10 cellular contexts compared by ENCODE assay signal in genomic region chr15:90419202-90419601, GRCh38. TPM values are rescaled to one million over a fixed set of nuclear protein-coding genes. Genes with fewer than 3 reads are reported as not detected.
DNase-seq lines count a peak whose midpoint lies in the region; ATAC-seq and TF ChIP-seq lines count a peak whose summit lies in the region.
"Had no signal": no experiment of that assay in that cellular context is flagged by ENCODE, and none has a peak within 500 bp of the region (broad histone marks: within the 10 kb centered on the region; RNA-seq: fewer than 3 reads in every experiment).

No MANE protein-coding gene starts in this region.

- H3K9me3 ChIP-seq in SJSA1 (replicated peaks) (no peaks in the 10 kb centered on the region), fibroblast of lung (ENCODE audit: control insufficient read depth, insufficient read depth, low read depth, low read length) (no peaks in the 10 kb centered on the region), tibial artery (no peaks in the 10 kb centered on the region)

- peaks cover 35% of the 10 kb centered on the region for H3K36me3 Mint-ChIP-seq in activated CD8-positive, alpha-beta memory T cell treated with anti-CD3 and anti-CD28 coated beads, Interleukin-2, amount 10 ng/mL, durations not matched to agents 7 days and 5 days

- H3K27ac ChIP-seq in SJSA1 (peak overlapping the region; percentile 52), fibroblast of lung (ENCODE audit: insufficient read depth, low read length) (peak overlapping the region; percentile 57), tibial artery (peak overlapping the region; percentile 69 to 73)

- H3K4me2 ChIP-seq in fibroblast of lung (ENCODE audit: extremely low read depth, insufficient read depth, low read length) = peak overlapping the region; percentile 91

- no peak overlapping the region for H3K4me3 ChIP-seq in SJSA1
- H3K4me3 ChIP-seq in fibroblast of lung (replicated peaks in 1 of 4; ENCODE audit: control extremely low read depth in 1 of 4, insufficient read depth in 1 of 4, low read depth in 3 of 4, low read length in 4 of 4) = no peak overlapping the region
- H3K4me3 ChIP-seq in tibial artery = no peak overlapping the region

- H3K4me1 Mint-ChIP-seq in activated CD8-positive, alpha-beta memory T cell treated with anti-CD3 and anti-CD28 coated beads, Interleukin-2, amount 10 ng/mL, durations not matched to agents 7 days and 5 days = peaks cover 59% of the 10 kb centered on the region

- H3K27ac Mint-ChIP-seq in activated CD8-positive, alpha-beta memory T cell treated with anti-CD3 and anti-CD28 coated beads, Interleukin-2, amount 10 ng/mL, durations not matched to agents 7 days and 5 days = peak overlapping the region; percentile 74

- H4K20me1 ChIP-seq in fibroblast of lung (ENCODE audit: control insufficient read depth, extremely low read depth, insufficient read depth, low read length) = no peaks in the 10 kb centered on the region

- H3K36me3 ChIP-seq in SJSA1 = no peaks in the 10 kb centered on the region
- H3K36me3 ChIP-seq in fibroblast of lung (ENCODE audit: control insufficient read depth, insufficient read depth, low read length) = no peaks in the 10 kb centered on the region
- H3K36me3 ChIP-seq in tibial artery = no peaks in the 10 kb centered on the region

- TF ChIP-seq CTCF in fibroblast of lung (conservative IDR thresholded peaks at IDR 0.05 in 1 of 2, IDR thresholded peaks at IDR 0.05 in 1 of 2; ENCODE audit: low read depth in 1 of 2, low read length in 2 of 2) = no peak
- no peak for TF ChIP-seq CTCF in tibial artery (IDR thresholded peaks at IDR 0.05)

- H3K9ac ChIP-seq in fibroblast of lung (ENCODE audit: insufficient read depth, low read length) = no peak overlapping the region

- H3K4me1 ChIP-seq in SJSA1 (replicated peaks) = peaks cover 49% of the 10 kb centered on the region
- H3K4me1 ChIP-seq in fibroblast of lung (ENCODE audit: control insufficient read depth, extremely low read depth, insufficient read depth, low read length) = peaks cover 28% of the 10 kb centered on the region
- H3K4me1 ChIP-seq in tibial artery = peaks cover 4 to 78% (median 54%) of the 10 kb centered on the region in 4 donors

- CTCF ChIA-PET in activated CD8-positive, alpha-beta memory T cell treated with anti-CD3 and anti-CD28 coated beads, Interleukin-2, amount 10 ng/mL, durations not matched to agents 7 days and 5 days (lab: Charles Lee) = interaction anchor here (0.6 to 2.0 kb wide), 4 partner anchors 11 to 118 kb away, joined by 3 to 10 read pairs (median 5); no protein-coding TSS in a partner anchor

- no peaks in the 10 kb centered on the region for H3K27me3 Mint-ChIP-seq in activated CD8-positive, alpha-beta memory T cell treated with anti-CD3 and anti-CD28 coated beads, Interleukin-2, amount 10 ng/mL, durations not matched to agents 7 days and 5 days

- DNase-seq in activated CD8-positive, alpha-beta memory T cell treated with anti-CD3 and anti-CD28 coated beads, Interleukin-2, amount 10 ng/mL, durations not matched to agents 7 days and 5 days = no peak
- DNase-seq in activated CD8-positive, alpha-beta memory T cell treated with anti-CD3 and anti-CD28 coated beads, Interleukin-2, amount 50 U/mL, for 4 hours = no peak
- DNase-seq in SJSA1 (ENCODE audit: low read depth in 1 of 2, low spot score in 2 of 2) (peak in 1 of 2 experiments; percentile 13), fibroblast of lung (ENCODE audit: low read depth in 2 of 2) (no peak), tibial artery (no peak), Right ventricle myocardium inferior (ENCODE audit: missing footprints) (no peak)
- DNase-seq: kidney, NCI-H774 had no signal

- intact Hi-C loops in tibial artery (cut with DNase I; ENCODE audit: low total_unique reads) = no loop called here
- intact Hi-C loops in Right ventricle myocardium inferior (cut with DNase I) = no loop called here

- H3K79me2 ChIP-seq in fibroblast of lung (ENCODE audit: control insufficient read depth, insufficient read depth, low read length) = peaks cover 88% of the 10 kb centered on the region

- no peaks in the 10 kb centered on the region for H3K9me3 Mint-ChIP-seq in activated CD8-positive, alpha-beta memory T cell treated with anti-CD3 and anti-CD28 coated beads, Interleukin-2, amount 10 ng/mL, durations not matched to agents 7 days and 5 days (ENCODE audit: low read depth)

- no peak overlapping the region for H3K4me3 Mint-ChIP-seq in activated CD8-positive, alpha-beta memory T cell treated with anti-CD3 and anti-CD28 coated beads, Interleukin-2, amount 10 ng/mL, durations not matched to agents 7 days and 5 days

- no peaks in the 10 kb centered on the region for H3K27me3 ChIP-seq in SJSA1 (replicated peaks)
- no peaks in the 10 kb centered on the region for H3K27me3 ChIP-seq in fibroblast of lung (ENCODE audit: control insufficient read depth, insufficient read depth, low read length)
- no peaks in the 10 kb centered on the region for H3K27me3 ChIP-seq in tibial artery

- H2AFZ ChIP-seq in fibroblast of lung (ENCODE audit: low read length) = no peak overlapping the region

- ATAC-seq in activated CD8-positive, alpha-beta memory T cell treated with anti-CD3 and anti-CD28 coated beads, Interleukin-2, amount 10 ng/mL, durations not matched to agents 7 days and 5 days = peak; percentile 42
- ATAC-seq in Right ventricle myocardium inferior (no peak), GM21786 (IDR thresholded peaks at IDR 0.05; ENCODE audit: unreplicated experiment) (no peak), GM19023 (IDR thresholded peaks at IDR 0.05; ENCODE audit: unreplicated experiment) (no peak)

RNA-seq across cellular contexts. Expression of gene IQGAP1, which starts 31.2 kb away (rescaled TPM):
- total RNA-seq in activated CD8-positive, alpha-beta memory T cell treated with anti-CD3 and anti-CD28 coated beads, Interleukin-2, amount 10 ng/mL, durations not matched to agents 7 days and 5 days = 100 to 1,000 TPM; 217 to 221 TPM
- total RNA-seq in SJSA1 (2014; rRNA removed; shearing (Covaris generic)) = 163 and 235 TPM in 2 replicates
- total RNA-seq in fibroblast of lung (160 and 270 TPM in 2 replicates), Right ventricle myocardium inferior (47.6 TPM)
- polyA plus RNA-seq in fibroblast of lung = 222 and 231 TPM in 2 replicates
- 176 TPM in 2 replicates for polyA plus RNA-seq in fibroblast of lung (2012)
- 127 and 133 TPM in 2 replicates for polyA minus RNA-seq in fibroblast of lung (ENCODE audit: low replicate concordance)
